ENCODE assay signal across 14 cellular contexts in genomic region chr9:110007477-110008270, GRCh38.
DNase-seq lines count a peak whose midpoint lies in the region; ATAC-seq and TF ChIP-seq lines count a peak whose summit lies in the region.
"Had no signal": no experiment of that assay in that cellular context is flagged by ENCODE, and none has a peak within 500 bp of the region (broad histone marks: within the 10 kb centered on the region; RNA-seq: fewer than 3 reads in every experiment).

No MANE protein-coding gene starts in this region.

- H4K20me1 ChIP-seq in SK-N-SH (ENCODE audit: insufficient read depth), result no peaks in the 10 kb centered on the region

- peaks cover 8% of the 10 kb centered on the region for H3K79me2 ChIP-seq in SK-N-SH (ENCODE audit: insufficient read depth)

- H3K4me1 Mint-ChIP-seq in immature natural killer cell, result no peaks in the 10 kb centered on the region

- 85% methylated on average over 3 of the region's 3 CpGs for WGBS in SK-N-SH (ENCODE audit: low lambda C conversion rate)

- no peak overlapping the region for H3K4me3 ChIP-seq in SK-N-SH (ENCODE audit: low read depth in 2 of 2, low read length in 1 of 2)

- no peaks in the 10 kb centered on the region for H3K27me3 ChIP-seq in SK-N-SH (ENCODE audit: insufficient read depth)

- no peak for TF ChIP-seq EP300 in SK-N-SH (IDR thresholded peaks at IDR 0.05; ENCODE audit: borderline replicate concordance in 1 of 2, low read depth in 1 of 2, low read length in 1 of 2)

- H3K36me3 ChIP-seq in SK-N-SH (replicated peaks in 1 of 2; ENCODE audit: control insufficient read depth in 1 of 2, insufficient read depth in 2 of 2, low read length in 1 of 2), result no peaks in the 10 kb centered on the region

- H3K4me1 ChIP-seq in SK-N-SH (ENCODE audit: control insufficient read depth in 1 of 2, insufficient read depth in 2 of 2, low read depth in 1 of 2, low read length in 1 of 2), result no peaks in the 10 kb centered on the region

- peak overlapping the region in 1 of 2 experiments; percentile 26; a peak in 1 of 4 replicates for H3K27ac ChIP-seq in SK-N-SH (ENCODE audit: low read depth in 2 of 2, low read length in 1 of 2)
- H3K27ac ChIP-seq: 22Rv1 had no signal

- H3K36me3 Mint-ChIP-seq in immature natural killer cell, result no peaks in the 10 kb centered on the region

- no peaks in the 10 kb centered on the region for H3K9me3 ChIP-seq in SK-N-SH

- H3K9ac ChIP-seq in SK-N-SH, result no peak overlapping the region

- H3K9me2 ChIP-seq in SK-N-SH, result no peaks in the 10 kb centered on the region

- H3F3A ChIP-seq in SK-N-SH (replicated peaks; ENCODE audit: insufficient read depth), result peaks cover 3% of the 10 kb centered on the region

- ATAC-seq in SK-N-SH treated with all-trans-retinoic acid at 6 μM for 48 hours (peak; percentile 76), GM21723 (IDR thresholded peaks at IDR 0.05; ENCODE audit: unreplicated experiment) (peak; percentile 87), HG03521 (IDR thresholded peaks at IDR 0.05; ENCODE audit: unreplicated experiment) (peak; percentile 48), GM18520 (IDR thresholded peaks at IDR 0.05; ENCODE audit: unreplicated experiment) (no peak)

- DNase-seq in SK-N-SH (no peak), NCI-H1930 (lab: John Stamatoyannopoulos, UW) (no peak), NCI-H187 (lab: John Stamatoyannopoulos, UW) (no peak), immature natural killer cell (no peak)
- DNase-seq: activated CD8-positive, alpha-beta memory T cell treated with anti-CD3 and anti-CD28 coated beads, Interleukin-2, amount 50 U/mL, for 4 hours; HFFc6; NCI-H526; SIG-M5 had no signal

- no peak for TF ChIP-seq RAD21 in SK-N-SH (IDR thresholded peaks at IDR 0.05; ENCODE audit: low read length)

- no peak overlapping the region for H3K27ac Mint-ChIP-seq in immature natural killer cell
- H3K27ac Mint-ChIP-seq: dendritic cell treated with granulocyte-macrophage colony-stimulating factor and Interleukin-4, amounts not matched to agents 40 ng/mL and 50 ng/mL, for 4 days; HFFc6 had no signal

- no peak overlapping the region for H3K4me3 Mint-ChIP-seq in immature natural killer cell
- H3K4me3 Mint-ChIP-seq: dendritic cell treated with granulocyte-macrophage colony-stimulating factor and Interleukin-4, amounts not matched to agents 40 ng/mL and 50 ng/mL, for 4 days; HFFc6 had no signal

- H2AFZ ChIP-seq in SK-N-SH (ENCODE audit: low read depth), result no peak overlapping the region

- H3K9me3 Mint-ChIP-seq in immature natural killer cell, result no peaks in the 10 kb centered on the region
- H3K9me3 Mint-ChIP-seq: dendritic cell treated with granulocyte-macrophage colony-stimulating factor and Interleukin-4, amounts not matched to agents 40 ng/mL and 50 ng/mL, for 4 days; HFFc6 had no signal

- CTCF ChIA-PET in SK-N-SH (lab: Yijun Ruan, JAX), result no interaction called here

- TF ChIP-seq CTCF in SK-N-SH (IDR thresholded peaks at IDR 0.05), result no peak

- H3K4me2 ChIP-seq in SK-N-SH, result no peak overlapping the region

- POLR2A ChIA-PET in SK-N-SH (lab: Yijun Ruan, JAX), result no interaction called here

- H3K27me3 Mint-ChIP-seq in immature natural killer cell (ENCODE audit: low read depth in 3 of 3), result peaks cover 4 to 14% (median 9%) of the 10 kb centered on the region in 3 donors

TF ChIP-seq in SK-N-SH treated with all-trans-retinoic acid at 6 μM for 48 hours, 23 proteins besides CTCF, POLR2A, EP300 and RAD21:
- TF ChIP-seq ISL1 (CRISPR knock-in tag; IDR thresholded peaks at IDR 0.05), result peak; percentile 14; the same call in 1 of the 2 replicates
- TF ChIP-seq ZFP3 (CRISPR knock-in tag; IDR thresholded peaks at IDR 0.05), result no peak

TF ChIP-seq in SK-N-SH, 30 proteins besides CTCF, POLR2A, EP300 and RAD21:
- TF ChIP-seq MXI1 (IDR thresholded peaks at IDR 0.05; ENCODE audit: low read depth, low read length) (no peak), USF2 (IDR thresholded peaks at IDR 0.05; ENCODE audit: borderline replicate concordance, low read depth, low read length) (no peak), TAF1 (IDR thresholded peaks at IDR 0.05; ENCODE audit: borderline replicate concordance, low read depth, low read length) (no peak), PBX3 (IDR thresholded peaks at IDR 0.05) (no peak), REST (IDR thresholded peaks at IDR 0.05; ENCODE audit: low read depth, low read length) (no peak), GATA2 (CRISPR knock-in tag; IDR thresholded peaks at IDR 0.05) (no peak), JUND (IDR thresholded peaks at IDR 0.05) (no peak), EZH2phosphoT487 (IDR thresholded peaks at IDR 0.05; ENCODE audit: borderline replicate concordance, low read depth) (no peak)
